ENCODE assay signal across 9 cellular contexts in genomic region chr5:72234265-72234700, GRCh38.
DNase-seq lines count a peak whose midpoint lies in the region; ATAC-seq and TF ChIP-seq lines count a peak whose summit lies in the region.
"Had no signal": no experiment of that assay in that cellular context is flagged by ENCODE, and none has a peak within 500 bp of the region (broad histone marks: within the 10 kb centered on the region; RNA-seq: fewer than 3 reads in every experiment).

No MANE protein-coding gene starts in this region.

- no peaks in the 10 kb centered on the region for H3K27me3 ChIP-seq in PC-3 (ENCODE audit: low read length)

- no peaks in the 10 kb centered on the region for H3F3A ChIP-seq in PC-3 (ENCODE audit: low read length, unreplicated experiment)

- DNase-seq in AG04449 (ENCODE audit: low read depth, low spot score) (peak; percentile 58), PC-3 (peak; percentile 48), fibroblast of gingiva (ENCODE audit: low read depth) (peak; percentile 25), NCI-H510A (lab: John Stamatoyannopoulos, UW) (no peak), hippocampal formation (lab: John Stamatoyannopoulos, UW) (no peak), NCI-H69 (lab: John Stamatoyannopoulos, UW) (no peak)

- peak overlapping the region; percentile 62 for H3K27ac ChIP-seq in PC-3 (ENCODE audit: low read length)

- H3K4me3 ChIP-seq in AG04449 (ENCODE audit: low read depth, low read length) (no peak overlapping the region), PC-3 (ENCODE audit: low read length) (0 out of 2 replicates have a peak overlapping the region, but pooled peaks have one; percentile 4)
- H3K4me3 ChIP-seq: lung had no signal

- peaks cover 18% of the 10 kb centered on the region for H3K4me1 ChIP-seq in PC-3 (ENCODE audit: insufficient read depth, low read length)

- TF ChIP-seq CTCF in AG04449 (IDR thresholded peaks at IDR 0.05; ENCODE audit: insufficient read depth, low read length, missing control alignments) (no peak), PC-3 (conservative IDR thresholded peaks at IDR 0.05; ENCODE audit: low read depth, low read length) (no peak)

- no peaks in the 10 kb centered on the region for H4K20me1 ChIP-seq in PC-3 (ENCODE audit: low read length)

- H3K9me2 ChIP-seq in PC-3 (replicated peaks; ENCODE audit: low read length): no peaks in the 10 kb centered on the region

- intact Hi-C loops in PC-3 (cut with micrococcal nuclease): no loop called here

- H3K9me3 ChIP-seq in PC-3 (ENCODE audit: low read length): no peaks in the 10 kb centered on the region

- POLR2A ChIA-PET in AG04449 (lab: Yijun Ruan, JAX): no interaction called here
- POLR2A ChIA-PET in PC-3 (lab: Charles Lee; ENCODE audit: unreplicated experiment): no interaction called here

- BruUV-seq in PC-3 (replicated peaks; lab: Mats Ljungman, UMichigan): no TSS peak

- H3K4me2 ChIP-seq in PC-3 (ENCODE audit: low read length): peak overlapping the region; percentile 30

- no peak overlapping the region for H2AFZ ChIP-seq in PC-3 (ENCODE audit: low read length)

- H3K79me2 ChIP-seq in PC-3 (ENCODE audit: low read length): no peaks in the 10 kb centered on the region

- peak; percentile 93 for ATAC-seq in GM18517 (IDR thresholded peaks at IDR 0.05; ENCODE audit: unreplicated experiment)
- peak; percentile 70 for ATAC-seq in HG02943 (IDR thresholded peaks at IDR 0.05; ENCODE audit: low read depth, unreplicated experiment)
- ATAC-seq in PC-3: peak; percentile 74

- CTCF ChIA-PET in AG04449 (lab: Yijun Ruan, JAX): interaction anchor here (0.7 to 1.8 kb wide), 3 partner anchors 9 to 21 kb away, joined by 3 to 8 read pairs (median 3); no protein-coding TSS in a partner anchor
- CTCF ChIA-PET in PC-3 (lab: Charles Lee): interaction anchor here (0.8 kb wide), 1 partner anchor 312 kb away, joined by 4 read pairs; no protein-coding TSS in a partner anchor

- peaks cover 15% of the 10 kb centered on the region; the same call in 1 of the 2 replicates for H3K36me3 ChIP-seq in PC-3 (ENCODE audit: low read depth, low read length)

- H3K9ac ChIP-seq in PC-3 (ENCODE audit: low read length): no peak overlapping the region; the same call in 1 of the 2 replicates

Comparison
In these comparisons a context has a peak if more than half of its experiments do, and no peak if none do; other contexts are left out.
1. DNase-seq: peak in AG04449 (single experiment), PC-3 (single experiment) and fibroblast of gingiva (single experiment); none in NCI-H510A (single experiment), hippocampal formation (0 of 2) and NCI-H69 (single experiment).
2. Peak in every context shown above with its lines, with median percentiles within 50 percentile points of each other: ATAC-seq.